8 cellular contexts compared by ENCODE assay signal in the genomic region with DNA sequence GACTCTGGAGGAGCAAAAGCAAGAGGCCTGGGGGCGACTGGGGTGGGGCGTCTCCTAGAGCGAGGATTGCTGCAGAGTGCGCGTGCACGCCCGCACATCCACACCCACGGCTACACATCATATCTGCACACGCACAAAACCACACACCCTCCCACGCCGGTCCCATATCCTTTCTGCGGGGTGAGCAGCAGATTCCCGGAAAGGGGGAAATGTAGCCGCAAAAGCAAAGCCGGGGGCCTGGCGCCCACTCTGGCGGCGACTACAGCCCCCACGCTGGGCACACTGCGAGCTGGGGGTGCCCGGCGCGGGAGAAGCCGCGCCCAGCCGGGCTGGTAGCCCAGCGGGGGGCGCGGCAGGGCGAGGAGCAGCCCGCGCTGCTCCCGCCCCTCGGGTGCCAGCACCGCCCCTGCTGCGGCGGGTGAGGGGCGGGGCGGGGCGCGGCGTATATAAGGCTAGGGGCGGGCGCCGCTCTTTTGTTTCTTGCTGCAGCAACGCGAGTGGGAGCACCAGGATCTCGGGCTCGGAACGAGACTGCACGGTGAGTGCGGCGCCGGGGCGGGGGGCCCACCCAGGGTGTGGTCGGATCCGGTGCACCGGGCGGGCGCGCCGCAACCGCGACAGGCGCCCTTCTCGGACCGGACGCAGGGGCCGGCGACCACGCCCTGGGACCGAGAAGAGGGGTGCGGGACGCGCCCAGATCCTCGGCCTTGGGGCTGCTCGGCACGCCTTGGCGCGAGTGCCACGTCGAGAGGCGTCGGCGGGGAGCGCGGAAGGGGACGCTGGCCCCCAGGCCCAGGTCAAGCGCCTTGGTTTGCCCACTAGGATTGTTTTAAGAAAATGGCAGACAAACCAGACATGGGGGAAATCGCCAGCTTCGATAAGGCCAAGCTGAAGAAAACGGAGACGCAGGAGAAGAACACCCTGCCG. TPM values are rescaled to one million over a fixed set of nuclear protein-coding genes. Genes with fewer than 3 reads are reported as not detected.
DNase-seq lines count a peak whose midpoint lies in the region; ATAC-seq and TF ChIP-seq lines count a peak whose summit lies in the region.

A gene (plus strand): TSS at position 476 of the 927 bp plus-strand sequence.

- H3K27me3 Mint-ChIP-seq in H9 (ENCODE audit: low read depth) = peaks cover 43% of the 10 kb centered on the region

- H2BK120ac ChIP-seq in H9 (ENCODE audit: low read depth, low read length, poor library complexity, severe bottlenecking) = no peak within 1 kb of the TSS

- peaks cover 8% of the 10 kb centered on the region for H3K23me2 ChIP-seq in H9 (ENCODE audit: insufficient read length, low read depth, low read length, poor library complexity, severe bottlenecking)

- H3K27ac ChIP-seq in H9 (ENCODE audit: insufficient read length, low read depth, low read length) = no peak within 1 kb of the TSS
- H3K27ac ChIP-seq in osteoblast (ENCODE audit: low read depth, low read length) = peak within 1 kb of the TSS; percentile 62
- peak within 1 kb of the TSS; percentile 83 to 93 for H3K27ac ChIP-seq in thoracic aorta

- H2BK5ac ChIP-seq in H9 (ENCODE audit: insufficient read length, low read length) = no peak within 1 kb of the TSS

- H2BK20ac ChIP-seq in H9 (ENCODE audit: low read depth, low read length, poor library complexity, severe bottlenecking) = no peak within 1 kb of the TSS

- no peaks in the 10 kb centered on the region for H3K79me1 ChIP-seq in H9 (ENCODE audit: insufficient read depth, low read depth, low read length, poor library complexity, severe bottlenecking)

- no CpG with 5 or more reads among the region's 94 CpGs for WGBS in H9 (ENCODE audit: extremely low coverage, insufficient read length, low lambda C conversion rate)

- DNase-seq in GM04504 (ENCODE audit: low read depth) (peak; percentile 65), H9 (peak; percentile 74), MG63 (peak; percentile 88), glomerular endothelial cell (ENCODE audit: extremely low read depth, low read depth, low spot score) (no peak), osteoblast (ENCODE audit: insufficient read length, low spot score, missing footprints) (peak; percentile 97), thoracic aorta (ENCODE audit: low spot score) (no peak)
- DNase-seq in activated naive CD4-positive, alpha-beta T cell treated with anti-CD3 and anti-CD28 coated beads, Interleukin-2, amount 50 U/mL, for 16 hours = peak; percentile 87

- H4K5ac ChIP-seq in H9 (ENCODE audit: insufficient read length, low read depth, low read length) = no peak within 1 kb of the TSS

- peak within 1 kb of the TSS; percentile 87 to 93 for H3K4me3 Mint-ChIP-seq in H9

- H3K4me2 ChIP-seq in H9 (ENCODE audit: insufficient read depth, insufficient read length, low read length) (peak within 1 kb of the TSS; percentile 76), osteoblast (ENCODE audit: insufficient read depth, low read length) (peak within 1 kb of the TSS; percentile 93)

- H2AK5ac ChIP-seq in H9 (ENCODE audit: insufficient read length, low read length) = no peak within 1 kb of the TSS

- H3T11ph ChIP-seq in H9 (ENCODE audit: low read length) = no peak within 1 kb of the TSS

- peak within 1 kb of the TSS; percentile 77 for H3K14ac ChIP-seq in H9 (ENCODE audit: insufficient read depth, low read length)

- peak within 1 kb of the TSS; percentile 39 to 91 (median 40); a peak in 2 of 7 replicates for H3K27ac Mint-ChIP-seq in H9

- H4K91ac ChIP-seq in H9 (ENCODE audit: insufficient read length, low read depth, low read length) = no peak within 1 kb of the TSS

- H3K9me3 Mint-ChIP-seq in H9 = peaks cover 8 to 9% of the 10 kb centered on the region in 2 experiments

- no peaks in the 10 kb centered on the region for H4K20me1 ChIP-seq in H9 (ENCODE audit: control insufficient read depth, insufficient read depth, insufficient read length)
- H4K20me1 ChIP-seq in osteoblast (ENCODE audit: insufficient read depth, low read length) = peaks cover 8% of the 10 kb centered on the region

- H3K36me3 Mint-ChIP-seq in H9 (ENCODE audit: insufficient read depth in 1 of 3, low read depth in 3 of 3) = peaks cover 18 to 25% (median 21%) of the 10 kb centered on the region in 3 experiments

- ATAC-seq in SK-N-SH treated with all-trans-retinoic acid at 6 μM for 48 hours (peak; percentile 82), thoracic aorta (ENCODE audit: insufficient number of reproducible peaks, low FRiP score, low read depth) (peak; percentile 62)

- H3K27me3 ChIP-seq in H9 (ENCODE audit: insufficient read depth, low read length) = peaks cover 2% of the 10 kb centered on the region; the same call in 1 of the 2 replicates
- H3K27me3 ChIP-seq in MG63 = no peaks in the 10 kb centered on the region
- no peaks in the 10 kb centered on the region for H3K27me3 ChIP-seq in osteoblast (ENCODE audit: insufficient read depth, low read length)
- H3K27me3 ChIP-seq in thoracic aorta (replicated peaks; ENCODE audit: insufficient read depth) = no peaks in the 10 kb centered on the region

- no peak within 1 kb of the TSS for H4K8ac ChIP-seq in H9 (replicated peaks; ENCODE audit: insufficient read length, low read depth, low read length)

- H3K9ac ChIP-seq in H9 (ENCODE audit: extremely low read depth, insufficient read length, low read length) = peak within 1 kb of the TSS; percentile 75

- no peaks in the 10 kb centered on the region for H3K9me3 ChIP-seq in H9 (ENCODE audit: control insufficient read depth, low read depth, low read length)
- no peaks in the 10 kb centered on the region for H3K9me3 ChIP-seq in MG63
- H3K9me3 ChIP-seq in osteoblast (ENCODE audit: low read depth, low read length) = no peaks in the 10 kb centered on the region
- no peaks in the 10 kb centered on the region for H3K9me3 ChIP-seq in thoracic aorta

- H2AFZ ChIP-seq in H9 (ENCODE audit: low read length) (no peak within 1 kb of the TSS), osteoblast (ENCODE audit: low read length) (peak within 1 kb of the TSS; percentile 73)

- peak within 1 kb of the TSS; percentile 98 for H3K4me3 ChIP-seq in MG63
- H3K4me3 ChIP-seq in osteoblast (ENCODE audit: insufficient read depth, low read length) = peak within 1 kb of the TSS; percentile 84
- H3K4me3 ChIP-seq in thoracic aorta = peak within 1 kb of the TSS; percentile 97

- H3K4ac ChIP-seq in H9 (ENCODE audit: low read depth, low read length) = no peak within 1 kb of the TSS

- no peaks in the 10 kb centered on the region for H3K79me2 ChIP-seq in H9 (ENCODE audit: insufficient read depth, low read length)
- H3K79me2 ChIP-seq in osteoblast (ENCODE audit: insufficient read depth, low read length) = peaks cover 14% of the 10 kb centered on the region

- no peak for TF ChIP-seq CTCF in H9 (conservative IDR thresholded peaks at IDR 0.05)
- no peak for TF ChIP-seq CTCF in osteoblast (IDR thresholded peaks at IDR 0.05; ENCODE audit: extremely low read depth, low read depth, low read length)
- TF ChIP-seq CTCF in thoracic aorta (IDR thresholded peaks at IDR 0.05) = no peak

- no peak within 1 kb of the TSS for H3K56ac ChIP-seq in H9 (ENCODE audit: insufficient read length, low read depth, low read length)

- H2BK12ac ChIP-seq in H9 (ENCODE audit: insufficient read length, low read depth, low read length) = no peak within 1 kb of the TSS

- no peak within 1 kb of the TSS for H2BK15ac ChIP-seq in H9 (ENCODE audit: low read depth, low read length)

- H3K4me1 Mint-ChIP-seq in H9 = peaks cover 21 to 27% of the 10 kb centered on the region in 2 experiments

- peak within 1 kb of the TSS; percentile 77 for H3K18ac ChIP-seq in H9 (ENCODE audit: insufficient read length, low read depth, low read length)

- H3K23ac ChIP-seq in H9 (ENCODE audit: insufficient read length, low read depth, low read length) = no peak within 1 kb of the TSS

- H3K36me3 ChIP-seq in MG63 = peaks cover 32% of the 10 kb centered on the region
- peaks cover 8% of the 10 kb centered on the region for H3K36me3 ChIP-seq in osteoblast (ENCODE audit: insufficient read depth, low read length)
- H3K36me3 ChIP-seq in thoracic aorta = no peaks in the 10 kb centered on the region

- H3K4me1 ChIP-seq in H9 (ENCODE audit: insufficient read depth, low read length) (no peaks in the 10 kb centered on the region), osteoblast (ENCODE audit: insufficient read depth, low read length) (peaks cover 21% of the 10 kb centered on the region), thoracic aorta (ENCODE audit: control insufficient read depth in 1 of 2, low read depth in 2 of 2) (peaks cover 0 to 19% of the 10 kb centered on the region in 2 donors)

TF ChIP-seq in SK-N-SH treated with all-trans-retinoic acid at 6 μM for 48 hours, 23 proteins besides CTCF, POLR2A, EP300 and RAD21 (continues in another document):
- TF ChIP-seq ESRRG (CRISPR knock-in tag; IDR thresholded peaks at IDR 0.05) (no peak), RARB (CRISPR knock-in tag; IDR thresholded peaks at IDR 0.05) (no peak), ZNF70 (CRISPR knock-in tag; IDR thresholded peaks at IDR 0.05) (no peak), ZFP30 (CRISPR knock-in tag; IDR thresholded peaks at IDR 0.05) (no peak)
- TF ChIP-seq, protein P1, sequence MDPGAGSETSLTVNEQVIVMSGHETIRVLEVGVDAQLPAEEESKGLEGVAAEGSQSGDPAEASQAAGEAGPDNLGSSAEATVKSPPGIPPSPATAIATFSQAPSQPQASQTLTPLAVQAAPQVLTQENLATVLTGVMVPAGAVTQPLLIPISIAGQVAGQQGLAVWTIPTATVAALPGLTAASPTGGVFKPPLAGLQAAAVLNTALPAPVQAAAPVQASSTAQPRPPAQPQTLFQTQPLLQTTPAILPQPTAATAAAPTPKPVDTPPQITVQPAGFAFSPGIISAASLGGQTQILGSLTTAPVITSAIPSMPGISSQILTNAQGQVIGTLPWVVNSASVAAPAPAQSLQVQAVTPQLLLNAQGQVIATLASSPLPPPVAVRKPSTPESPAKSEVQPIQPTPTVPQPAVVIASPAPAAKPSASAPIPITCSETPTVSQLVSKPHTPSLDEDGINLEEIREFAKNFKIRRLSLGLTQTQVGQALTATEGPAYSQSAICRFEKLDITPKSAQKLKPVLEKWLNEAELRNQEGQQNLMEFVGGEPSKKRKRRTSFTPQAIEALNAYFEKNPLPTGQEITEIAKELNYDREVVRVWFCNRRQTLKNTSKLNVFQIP (CRISPR knock-in tag; IDR thresholded peaks at IDR 0.05; ENCODE audit: borderline replicate concordance, low read depth) = no peak

RNA-seq across cellular contexts. Expression of the gene that starts here (rescaled TPM):
- total RNA-seq in H9 (2021) = 755 and 770 TPM in 2 replicates
- 5,826 and 9,166 TPM in 2 replicates for total RNA-seq in MG63 (2014; rRNA removed; shearing (Covaris generic); ENCODE audit: low replicate concordance)
- total RNA-seq in glomerular endothelial cell = 8,984 and 9,445 TPM in 2 replicates
- total RNA-seq in osteoblast = 3,633 and 4,065 TPM in 2 replicates
- total RNA-seq in thoracic aorta = 1,000 to 10,000 TPM; 1,865 to 2,172 TPM

Comparison
In these comparisons a context has a peak if more than half of its experiments do, and no peak if none do; other contexts are left out.
1. DNase-seq: peak in GM04504 (single experiment), H9 (single experiment), MG63 (single experiment), activated naive CD4-positive, alpha-beta T cell treated with anti-CD3 and anti-CD28 coated beads, Interleukin-2, amount 50 U/mL, for 16 hours (single experiment) and osteoblast (single experiment); none in glomerular endothelial cell (single experiment) and thoracic aorta (single experiment).
2. Peak in every context shown above with its lines, with median percentiles within 50 percentile points of each other: H3K4me3 ChIP-seq.